18 cellular contexts compared by ENCODE assay signal in the genomic region with DNA sequence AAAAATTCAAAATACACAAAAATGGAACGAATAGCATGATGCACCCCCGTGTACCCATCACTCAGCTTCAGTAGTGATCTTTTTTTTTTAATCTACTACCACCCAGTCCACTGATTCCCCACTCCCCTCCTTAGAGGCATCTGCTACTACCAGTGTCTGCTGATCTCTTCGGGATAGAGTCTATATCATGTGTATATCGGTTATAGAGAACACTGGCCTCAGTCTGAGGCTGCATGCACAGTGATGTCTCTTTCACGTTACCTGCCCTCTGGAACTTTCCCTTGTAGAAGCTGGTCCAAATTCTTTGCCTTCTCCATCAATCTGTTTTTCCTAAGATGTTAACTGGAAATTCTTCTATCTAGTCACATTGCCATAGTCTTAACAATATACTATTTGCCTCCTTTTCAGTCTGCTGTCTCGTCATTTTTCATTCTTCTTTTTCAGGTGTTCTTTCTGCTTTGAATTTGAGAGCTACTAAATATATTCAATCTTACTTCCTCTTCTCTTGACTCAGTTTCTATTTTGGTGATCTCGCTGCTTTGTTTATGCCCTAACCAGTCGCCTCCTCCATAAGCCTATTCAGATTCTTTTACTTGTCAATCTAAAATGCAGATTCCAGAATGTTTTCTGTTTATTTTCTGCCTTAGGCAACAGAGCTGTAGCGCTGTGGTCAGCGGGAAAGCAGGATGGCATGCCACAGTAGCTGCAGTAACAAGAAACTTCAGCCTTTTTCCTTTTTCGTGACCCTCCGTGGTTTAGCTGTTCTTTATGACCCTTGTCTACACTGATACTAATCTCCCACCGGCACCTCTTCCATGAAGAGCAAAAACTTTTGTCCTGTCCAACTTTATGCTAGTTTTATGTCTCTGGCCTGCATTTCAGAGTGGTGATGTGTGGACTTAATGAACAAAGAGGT.
DNase-seq lines count a peak whose midpoint lies in the region; ATAC-seq and TF ChIP-seq lines count a peak whose summit lies in the region.
"Had no signal": no experiment of that assay in that cellular context is flagged by ENCODE, and none has a peak within 500 bp of the region (broad histone marks: within the 10 kb centered on the region; RNA-seq: fewer than 3 reads in every experiment).

No MANE protein-coding gene starts in this region.

- H3K4me1 Mint-ChIP-seq in GM23338 (peaks cover 26% of the 10 kb centered on the region), activated B cell treated with CpG ODN at 0.5 μM for 24 hours (peaks cover 32% of the 10 kb centered on the region)

- H3K27ac ChIP-seq in GM23338 (ENCODE audit: low read depth), result no peak overlapping the region
- peak overlapping the region; percentile 54 for H3K27ac ChIP-seq in mesodermal cell (ENCODE audit: low read depth, low read length, severe bottlenecking)
- H3K27ac ChIP-seq: heart left ventricle, HL-60 had no signal

- DNase-seq in GM12865 (ENCODE audit: low read depth) (peak; percentile 15), GM23338 (ENCODE audit: low spot score) (no peak), activated B cell treated with CpG ODN at 0.5 μM for 24 hours (no peak), globus pallidus (ENCODE audit: low spot score) (no peak)
- DNase-seq: activated CD4-positive, CD25-positive, alpha-beta regulatory T cell treated with anti-CD3 and anti-CD28 coated beads, Interleukin-2, amount 50 U/mL, for 72 hours; activated CD8-positive, alpha-beta memory T cell treated with anti-CD3 and anti-CD28 coated beads, Interleukin-2, amount 50 U/mL, for 4 hours; activated naive CD8-positive, alpha-beta T cell treated with anti-CD3 and anti-CD28 coated beads for 36 hours; heart left ventricle; kidney; NCI-H1694 treated with DMSO at 0.1 percent for 48 hours; NCI-H510A treated with DMSO at 0.1 percent for 48 hours; stimulated activated CD4-positive, alpha-beta T cell treated with anti-CD3 and anti-CD28 coated beads, Interleukin-12 subunit alpha, Interleukin-12 subunit beta, amount 100 ng/mL, for 4 hours; substantia nigra had no signal

- H3K9me3 Mint-ChIP-seq in GM23338, result no peaks in the 10 kb centered on the region; the same call in 2 of the 3 replicates
- no peaks in the 10 kb centered on the region for H3K9me3 Mint-ChIP-seq in activated B cell treated with CpG ODN at 0.5 μM for 24 hours
- H3K9me3 Mint-ChIP-seq: activated naive CD8-positive, alpha-beta T cell treated with anti-CD3 and anti-CD28 coated beads for 36 hours had no signal

- H3K27me3 Mint-ChIP-seq in GM23338 (ENCODE audit: insufficient read depth, low read depth, poor library complexity) (peaks cover 2% of the 10 kb centered on the region), activated B cell treated with CpG ODN at 0.5 μM for 24 hours (no peaks in the 10 kb centered on the region)
- H3K27me3 Mint-ChIP-seq: activated naive CD8-positive, alpha-beta T cell treated with anti-CD3 and anti-CD28 coated beads for 36 hours had no signal

- H3F3A ChIP-seq in GM23338 (replicated peaks; ENCODE audit: low read depth), result 0 out of 2 replicates have a peak, but pooled peaks cover 3% of the 10 kb centered on the region

- peaks cover 8% of the 10 kb centered on the region; the same call in 2 of the 3 replicates for H3K36me3 Mint-ChIP-seq in GM23338 (ENCODE audit: low read depth)
- peaks cover 17% of the 10 kb centered on the region for H3K36me3 Mint-ChIP-seq in activated B cell treated with CpG ODN at 0.5 μM for 24 hours (ENCODE audit: low read depth)

- CTCF ChIA-PET in activated B cell treated with CpG ODN at 0.5 μM for 24 hours (lab: Charles Lee), result no interaction called here

- no peak overlapping the region for H2AFZ ChIP-seq in GM23338

- no peaks in the 10 kb centered on the region for H3K9me3 ChIP-seq in mesodermal cell (ENCODE audit: control insufficient read depth, low read length)
- H3K9me3 ChIP-seq: heart left ventricle had no signal

- no peaks in the 10 kb centered on the region for H3K27me3 ChIP-seq in GM23338 (ENCODE audit: insufficient read depth)
- H3K27me3 ChIP-seq: heart left ventricle had no signal

- WGBS in mesodermal cell (ENCODE audit: insufficient coverage in 2 of 2), 2 experiments, result 63 to 76% methylated on average over 7 to 10 of the region's 13 CpGs

- H3K4me1 ChIP-seq in GM23338 (ENCODE audit: insufficient read depth) (peaks cover 13% of the 10 kb centered on the region), mesodermal cell (ENCODE audit: control insufficient read depth, insufficient read depth, low read length, poor library complexity, severe bottlenecking) (peaks cover 22% of the 10 kb centered on the region)

- no peak overlapping the region for H3K27ac Mint-ChIP-seq in GM23338
- H3K27ac Mint-ChIP-seq in activated B cell treated with CpG ODN at 0.5 μM for 24 hours, result peak overlapping the region; percentile 47
- H3K27ac Mint-ChIP-seq: activated naive CD8-positive, alpha-beta T cell treated with anti-CD3 and anti-CD28 coated beads for 36 hours had no signal

- peak; percentile 42 for ATAC-seq in GM23338
- no peak for ATAC-seq in activated B cell treated with CpG ODN at 0.5 μM for 24 hours (ENCODE audit: low read depth)
- ATAC-seq in HG03521 (IDR thresholded peaks at IDR 0.05; ENCODE audit: unreplicated experiment), result no peak
- ATAC-seq in HG02678 (IDR thresholded peaks at IDR 0.05; ENCODE audit: unreplicated experiment), result no peak
- no peak for ATAC-seq in GM19023 (IDR thresholded peaks at IDR 0.05; ENCODE audit: unreplicated experiment)
- ATAC-seq: heart left ventricle had no signal

- H3K4me3 Mint-ChIP-seq in GM23338 (no peak overlapping the region), activated B cell treated with CpG ODN at 0.5 μM for 24 hours (peak overlapping the region; percentile 50)
- H3K4me3 Mint-ChIP-seq: activated naive CD8-positive, alpha-beta T cell treated with anti-CD3 and anti-CD28 coated beads for 36 hours had no signal

- peak overlapping the region; percentile 33; the same call in 1 of the 2 replicates for H3K4me2 ChIP-seq in GM23338

- POLR2A ChIA-PET in activated B cell treated with CpG ODN at 0.5 μM for 24 hours (lab: Charles Lee), result no interaction called here

- H3K9me2 ChIP-seq in GM23338 (ENCODE audit: insufficient read depth), result no peaks in the 10 kb centered on the region

- no peaks in the 10 kb centered on the region for H3K79me2 ChIP-seq in GM23338 (replicated peaks; ENCODE audit: insufficient read depth)

- intact Hi-C loops in activated B cell treated with CpG ODN at 0.5 μM for 24 hours (cut with micrococcal nuclease), result no loop called here

- TF ChIP-seq CTCF in GM12865 (IDR thresholded peaks at IDR 0.05; ENCODE audit: insufficient read depth, low read depth, low read length, missing control alignments), result no peak
- TF ChIP-seq CTCF in GM23338 (conservative IDR thresholded peaks at IDR 0.05; ENCODE audit: low read depth in 2 of 2), result no peak
- no peak for TF ChIP-seq CTCF in activated B cell treated with CpG ODN at 0.5 μM for 24 hours (IDR thresholded peaks at IDR 0.05)

- H4K20me1 ChIP-seq in GM23338 (replicated peaks; ENCODE audit: insufficient read depth), result no peaks in the 10 kb centered on the region

- H3K36me3 ChIP-seq in GM23338 (ENCODE audit: insufficient read depth) (peaks cover 8% of the 10 kb centered on the region; the same call in 1 of the 2 replicates), mesodermal cell (ENCODE audit: control insufficient read depth, insufficient read depth, low read length) (peaks cover 20% of the 10 kb centered on the region)

- H3K4me3 ChIP-seq in GM12865 (ENCODE audit: low read depth, low read length) (no peak overlapping the region), GM23338 (no peak overlapping the region), mesodermal cell (ENCODE audit: extremely low read depth, insufficient read depth, low read length, poor library complexity, severe bottlenecking) (no peak overlapping the region)
- H3K4me3 ChIP-seq: heart left ventricle had no signal

TF ChIP-seq in GM23338, 12 proteins besides CTCF, POLR2A, EP300 and RAD21 (continues in another document):
- TF ChIP-seq JUNB (IDR thresholded peaks at IDR 0.05; ENCODE audit: unreplicated experiment) (no peak), EZH2phosphoT487 (IDR thresholded peaks at IDR 0.05; ENCODE audit: unreplicated experiment) (no peak), ZNF331 (CRISPR knock-in tag; IDR thresholded peaks at IDR 0.05; ENCODE audit: low read depth) (no peak), NANOG (IDR thresholded peaks at IDR 0.05; ENCODE audit: borderline replicate concordance) (no peak)
